1 cellular context compared by ENCODE assay signal in genomic region chr5:177434942-177435738, GRCh38.
TF ChIP-seq lines count a peak whose summit lies in the region.

No MANE protein-coding gene starts in this region.

TF ChIP-seq in K562, 482 proteins besides CTCF, POLR2A, EP300 and RAD21:
- TF ChIP-seq ZNF232 (CRISPR knock-in tag; IDR thresholded peaks at IDR 0.05) (no peak), NCOA4 (IDR thresholded peaks at IDR 0.05; ENCODE audit: partially characterized antibody) (no peak), POLR2G (IDR thresholded peaks at IDR 0.05; ENCODE audit: low read depth, low read length) (peak; percentile 35; the same call in 1 of the 2 replicates), RBFOX2 (IDR thresholded peaks at IDR 0.05; ENCODE audit: low read depth, low read length) (peak; percentile 49), WHSC1 (IDR thresholded peaks at IDR 0.05; ENCODE audit: low read length) (no peak)
